ENCODE assay signal across 1 cellular context in the genomic region with DNA sequence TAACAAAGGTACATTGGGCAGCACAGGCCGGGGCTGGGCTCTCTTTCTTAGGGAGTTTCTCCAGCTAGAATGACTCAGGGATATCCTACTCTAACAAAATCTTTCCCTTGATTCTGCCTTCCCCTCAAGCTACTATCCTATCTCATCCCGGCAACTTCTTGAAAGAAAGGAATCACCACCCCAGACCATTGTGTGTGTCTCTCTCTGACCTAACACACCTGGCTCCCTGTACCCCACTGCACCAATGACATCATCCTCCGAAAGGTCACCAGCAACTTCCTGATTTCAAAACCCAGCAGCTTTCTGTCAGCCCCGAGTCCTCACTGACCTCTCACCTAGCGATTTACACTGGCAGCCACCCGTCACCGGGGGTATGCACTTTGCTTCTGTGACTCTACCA.
TF ChIP-seq lines count a peak whose summit lies in the region.

No MANE protein-coding gene starts in this region.

TF ChIP-seq in HepG2, 621 proteins besides CTCF, POLR2A, EP300 and RAD21 (continued from another document and continues in another):
- TF ChIP-seq, protein P1, sequence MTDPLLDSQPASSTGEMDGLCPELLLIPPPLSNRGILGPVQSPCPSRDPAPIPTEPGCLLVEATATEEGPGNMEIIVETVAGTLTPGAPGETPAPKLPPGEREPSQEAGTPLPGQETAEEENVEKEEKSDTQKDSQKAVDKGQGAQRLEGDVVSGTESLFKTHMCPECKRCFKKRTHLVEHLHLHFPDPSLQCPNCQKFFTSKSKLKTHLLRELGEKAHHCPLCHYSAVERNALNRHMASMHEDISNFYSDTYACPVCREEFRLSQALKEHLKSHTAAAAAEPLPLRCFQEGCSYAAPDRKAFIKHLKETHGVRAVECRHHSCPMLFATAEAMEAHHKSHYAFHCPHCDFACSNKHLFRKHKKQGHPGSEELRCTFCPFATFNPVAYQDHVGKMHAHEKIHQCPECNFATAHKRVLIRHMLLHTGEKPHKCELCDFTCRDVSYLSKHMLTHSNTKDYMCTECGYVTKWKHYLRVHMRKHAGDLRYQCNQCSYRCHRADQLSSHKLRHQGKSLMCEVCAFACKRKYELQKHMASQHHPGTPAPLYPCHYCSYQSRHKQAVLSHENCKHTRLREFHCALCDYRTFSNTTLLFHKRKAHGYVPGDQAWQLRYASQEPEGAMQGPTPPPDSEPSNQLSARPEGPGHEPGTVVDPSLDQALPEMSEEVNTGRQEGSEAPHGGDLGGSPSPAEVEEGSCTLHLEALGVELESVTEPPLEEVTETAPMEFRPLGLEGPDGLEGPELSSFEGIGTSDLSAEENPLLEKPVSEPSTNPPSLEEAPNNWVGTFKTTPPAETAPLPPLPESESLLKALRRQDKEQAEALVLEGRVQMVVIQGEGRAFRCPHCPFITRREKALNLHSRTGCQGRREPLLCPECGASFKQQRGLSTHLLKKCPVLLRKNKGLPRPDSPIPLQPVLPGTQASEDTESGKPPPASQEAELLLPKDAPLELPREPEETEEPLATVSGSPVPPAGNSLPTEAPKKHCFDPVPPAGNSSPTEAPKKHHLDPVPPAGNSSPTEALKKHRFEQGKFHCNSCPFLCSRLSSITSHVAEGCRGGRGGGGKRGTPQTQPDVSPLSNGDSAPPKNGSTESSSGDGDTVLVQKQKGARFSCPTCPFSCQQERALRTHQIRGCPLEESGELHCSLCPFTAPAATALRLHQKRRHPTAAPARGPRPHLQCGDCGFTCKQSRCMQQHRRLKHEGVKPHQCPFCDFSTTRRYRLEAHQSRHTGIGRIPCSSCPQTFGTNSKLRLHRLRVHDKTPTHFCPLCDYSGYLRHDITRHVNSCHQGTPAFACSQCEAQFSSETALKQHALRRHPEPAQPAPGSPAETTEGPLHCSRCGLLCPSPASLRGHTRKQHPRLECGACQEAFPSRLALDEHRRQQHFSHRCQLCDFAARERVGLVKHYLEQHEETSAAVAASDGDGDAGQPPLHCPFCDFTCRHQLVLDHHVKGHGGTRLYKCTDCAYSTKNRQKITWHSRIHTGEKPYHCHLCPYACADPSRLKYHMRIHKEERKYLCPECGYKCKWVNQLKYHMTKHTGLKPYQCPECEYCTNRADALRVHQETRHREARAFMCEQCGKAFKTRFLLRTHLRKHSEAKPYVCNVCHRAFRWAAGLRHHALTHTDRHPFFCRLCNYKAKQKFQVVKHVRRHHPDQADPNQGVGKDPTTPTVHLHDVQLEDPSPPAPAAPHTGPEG (CRISPR knock-in tag; IDR thresholded peaks at IDR 0.05) = no peak
- peak; percentile 53; the same call in 1 of the 2 replicates for TF ChIP-seq TBX2 (CRISPR knock-in tag; IDR thresholded peaks at IDR 0.05; ENCODE audit: borderline replicate concordance)
- TF ChIP-seq SMAD1 (CRISPR knock-in tag; IDR thresholded peaks at IDR 0.05; ENCODE audit: borderline replicate concordance, low read depth) = no peak
- TF ChIP-seq ZNF12 (CRISPR knock-in tag; IDR thresholded peaks at IDR 0.05) = no peak
- no peak for TF ChIP-seq SMAD3 (CRISPR knock-in tag; IDR thresholded peaks at IDR 0.05)
- TF ChIP-seq ZZZ3 (CRISPR knock-in tag; IDR thresholded peaks at IDR 0.05; ENCODE audit: borderline replicate concordance) = no peak
- TF ChIP-seq ZBTB21 (CRISPR knock-in tag; IDR thresholded peaks at IDR 0.05) = peak; percentile 89
- no peak for TF ChIP-seq IKZF4 (CRISPR knock-in tag; IDR thresholded peaks at IDR 0.05; ENCODE audit: borderline replicate concordance, low read depth, not compliant biosample characterization)
- TF ChIP-seq, protein P2, sequence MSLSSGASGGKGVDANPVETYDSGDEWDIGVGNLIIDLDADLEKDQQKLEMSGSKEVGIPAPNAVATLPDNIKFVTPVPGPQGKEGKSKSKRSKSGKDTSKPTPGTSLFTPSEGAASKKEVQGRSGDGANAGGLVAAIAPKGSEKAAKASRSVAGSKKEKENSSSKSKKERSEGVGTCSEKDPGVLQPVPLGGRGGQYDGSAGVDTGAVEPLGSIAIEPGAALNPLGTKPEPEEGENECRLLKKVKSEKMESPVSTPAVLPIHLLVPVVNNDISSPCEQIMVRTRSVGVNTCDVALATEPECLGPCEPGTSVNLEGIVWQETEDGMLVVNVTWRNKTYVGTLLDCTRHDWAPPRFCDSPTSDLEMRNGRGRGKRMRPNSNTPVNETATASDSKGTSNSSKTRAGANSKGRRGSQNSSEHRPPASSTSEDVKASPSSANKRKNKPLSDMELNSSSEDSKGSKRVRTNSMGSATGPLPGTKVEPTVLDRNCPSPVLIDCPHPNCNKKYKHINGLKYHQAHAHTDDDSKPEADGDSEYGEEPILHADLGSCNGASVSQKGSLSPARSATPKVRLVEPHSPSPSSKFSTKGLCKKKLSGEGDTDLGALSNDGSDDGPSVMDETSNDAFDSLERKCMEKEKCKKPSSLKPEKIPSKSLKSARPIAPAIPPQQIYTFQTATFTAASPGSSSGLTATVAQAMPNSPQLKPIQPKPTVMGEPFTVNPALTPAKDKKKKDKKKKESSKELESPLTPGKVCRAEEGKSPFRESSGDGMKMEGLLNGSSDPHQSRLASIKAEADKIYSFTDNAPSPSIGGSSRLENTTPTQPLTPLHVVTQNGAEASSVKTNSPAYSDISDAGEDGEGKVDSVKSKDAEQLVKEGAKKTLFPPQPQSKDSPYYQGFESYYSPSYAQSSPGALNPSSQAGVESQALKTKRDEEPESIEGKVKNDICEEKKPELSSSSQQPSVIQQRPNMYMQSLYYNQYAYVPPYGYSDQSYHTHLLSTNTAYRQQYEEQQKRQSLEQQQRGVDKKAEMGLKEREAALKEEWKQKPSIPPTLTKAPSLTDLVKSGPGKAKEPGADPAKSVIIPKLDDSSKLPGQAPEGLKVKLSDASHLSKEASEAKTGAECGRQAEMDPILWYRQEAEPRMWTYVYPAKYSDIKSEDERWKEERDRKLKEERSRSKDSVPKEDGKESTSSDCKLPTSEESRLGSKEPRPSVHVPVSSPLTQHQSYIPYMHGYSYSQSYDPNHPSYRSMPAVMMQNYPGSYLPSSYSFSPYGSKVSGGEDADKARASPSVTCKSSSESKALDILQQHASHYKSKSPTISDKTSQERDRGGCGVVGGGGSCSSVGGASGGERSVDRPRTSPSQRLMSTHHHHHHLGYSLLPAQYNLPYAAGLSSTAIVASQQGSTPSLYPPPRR (CRISPR knock-in tag; IDR thresholded peaks at IDR 0.05; ENCODE audit: borderline replicate concordance) = no peak
- TF ChIP-seq NR2F2 (IDR thresholded peaks at IDR 0.05; ENCODE audit: borderline replicate concordance, low read depth) = peak; percentile 63; the same call in 1 of the 2 replicates
- TF ChIP-seq NKX3-1 (CRISPR knock-in tag; IDR thresholded peaks at IDR 0.05) = no peak
- TF ChIP-seq, protein P3, sequence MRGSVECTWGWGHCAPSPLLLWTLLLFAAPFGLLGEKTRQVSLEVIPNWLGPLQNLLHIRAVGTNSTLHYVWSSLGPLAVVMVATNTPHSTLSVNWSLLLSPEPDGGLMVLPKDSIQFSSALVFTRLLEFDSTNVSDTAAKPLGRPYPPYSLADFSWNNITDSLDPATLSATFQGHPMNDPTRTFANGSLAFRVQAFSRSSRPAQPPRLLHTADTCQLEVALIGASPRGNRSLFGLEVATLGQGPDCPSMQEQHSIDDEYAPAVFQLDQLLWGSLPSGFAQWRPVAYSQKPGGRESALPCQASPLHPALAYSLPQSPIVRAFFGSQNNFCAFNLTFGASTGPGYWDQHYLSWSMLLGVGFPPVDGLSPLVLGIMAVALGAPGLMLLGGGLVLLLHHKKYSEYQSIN (CRISPR knock-in tag; IDR thresholded peaks at IDR 0.05; ENCODE audit: borderline replicate concordance) = no peak
- no peak for TF ChIP-seq ZNF709 (CRISPR knock-in tag; IDR thresholded peaks at IDR 0.05)
- TF ChIP-seq, protein P4, sequence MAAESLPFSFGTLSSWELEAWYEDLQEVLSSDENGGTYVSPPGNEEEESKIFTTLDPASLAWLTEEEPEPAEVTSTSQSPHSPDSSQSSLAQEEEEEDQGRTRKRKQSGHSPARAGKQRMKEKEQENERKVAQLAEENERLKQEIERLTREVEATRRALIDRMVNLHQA (CRISPR knock-in tag; IDR thresholded peaks at IDR 0.05) = no peak
- TF ChIP-seq SRSF1 (optimal IDR thresholded peaks at IDR 0.05; ENCODE audit: low read depth, low read length) = no peak
- no peak for TF ChIP-seq ZNF234 (CRISPR knock-in tag; conservative IDR thresholded peaks at IDR 0.05)
- TF ChIP-seq ZFY (CRISPR knock-in tag; IDR thresholded peaks at IDR 0.05) = no peak
- no peak for TF ChIP-seq ZNF10 (CRISPR knock-in tag; IDR thresholded peaks at IDR 0.05; ENCODE audit: borderline replicate concordance, low read depth)
- TF ChIP-seq TEAD2 (CRISPR knock-in tag; IDR thresholded peaks at IDR 0.05) = no peak
- no peak for TF ChIP-seq NCOA1 (CRISPR knock-in tag; IDR thresholded peaks at IDR 0.05)
- TF ChIP-seq STAG1 (CRISPR knock-in tag; IDR thresholded peaks at IDR 0.05) = no peak
- no peak for TF ChIP-seq TRIM24 (CRISPR knock-in tag; IDR thresholded peaks at IDR 0.05)
- no peak for TF ChIP-seq PAWR (CRISPR knock-in tag; IDR thresholded peaks at IDR 0.05; ENCODE audit: borderline replicate concordance)
- TF ChIP-seq, protein P5, sequence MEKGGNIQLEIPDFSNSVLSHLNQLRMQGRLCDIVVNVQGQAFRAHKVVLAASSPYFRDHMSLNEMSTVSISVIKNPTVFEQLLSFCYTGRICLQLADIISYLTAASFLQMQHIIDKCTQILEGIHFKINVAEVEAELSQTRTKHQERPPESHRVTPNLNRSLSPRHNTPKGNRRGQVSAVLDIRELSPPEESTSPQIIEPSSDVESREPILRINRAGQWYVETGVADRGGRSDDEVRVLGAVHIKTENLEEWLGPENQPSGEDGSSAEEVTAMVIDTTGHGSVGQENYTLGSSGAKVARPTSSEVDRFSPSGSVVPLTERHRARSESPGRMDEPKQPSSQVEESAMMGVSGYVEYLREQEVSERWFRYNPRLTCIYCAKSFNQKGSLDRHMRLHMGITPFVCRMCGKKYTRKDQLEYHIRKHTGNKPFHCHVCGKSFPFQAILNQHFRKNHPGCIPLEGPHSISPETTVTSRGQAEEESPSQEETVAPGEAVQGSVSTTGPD (CRISPR knock-in tag; IDR thresholded peaks at IDR 0.05) = no peak
- TF ChIP-seq ETV5 (CRISPR knock-in tag; IDR thresholded peaks at IDR 0.05; ENCODE audit: borderline replicate concordance) = peak; percentile 85; the same call in 1 of the 2 replicates
- TF ChIP-seq ZNF749 (CRISPR knock-in tag; IDR thresholded peaks at IDR 0.05; ENCODE audit: borderline replicate concordance) = no peak
- TF ChIP-seq ZNF652 (CRISPR knock-in tag; IDR thresholded peaks at IDR 0.05; ENCODE audit: borderline replicate concordance, low read depth) = no peak
- TF ChIP-seq CREB1 (IDR thresholded peaks at IDR 0.05) = peak; percentile 72
- TF ChIP-seq CREB1 (CRISPR knock-in tag; IDR thresholded peaks at IDR 0.05) = peak; percentile 68; the same call in 1 of the 2 replicates
- TF ChIP-seq ZNF570 (CRISPR knock-in tag; IDR thresholded peaks at IDR 0.05; ENCODE audit: borderline replicate concordance) = no peak
- TF ChIP-seq FOXJ3 (CRISPR knock-in tag; IDR thresholded peaks at IDR 0.05; ENCODE audit: borderline replicate concordance) = no peak
- TF ChIP-seq HOXD1 (CRISPR knock-in tag; IDR thresholded peaks at IDR 0.05) = no peak; the same call in 1 of the 2 replicates
- no peak for TF ChIP-seq KLF12 (CRISPR knock-in tag; IDR thresholded peaks at IDR 0.05; ENCODE audit: borderline replicate concordance)
- TF ChIP-seq TAF15 (IDR thresholded peaks at IDR 0.05; ENCODE audit: low read depth, low read length, poor library complexity, severe bottlenecking) = no peak
- peak; percentile 82 for TF ChIP-seq ZNF292 (CRISPR knock-in tag; IDR thresholded peaks at IDR 0.05; ENCODE audit: borderline replicate concordance, low read depth)
- TF ChIP-seq, protein P6, sequence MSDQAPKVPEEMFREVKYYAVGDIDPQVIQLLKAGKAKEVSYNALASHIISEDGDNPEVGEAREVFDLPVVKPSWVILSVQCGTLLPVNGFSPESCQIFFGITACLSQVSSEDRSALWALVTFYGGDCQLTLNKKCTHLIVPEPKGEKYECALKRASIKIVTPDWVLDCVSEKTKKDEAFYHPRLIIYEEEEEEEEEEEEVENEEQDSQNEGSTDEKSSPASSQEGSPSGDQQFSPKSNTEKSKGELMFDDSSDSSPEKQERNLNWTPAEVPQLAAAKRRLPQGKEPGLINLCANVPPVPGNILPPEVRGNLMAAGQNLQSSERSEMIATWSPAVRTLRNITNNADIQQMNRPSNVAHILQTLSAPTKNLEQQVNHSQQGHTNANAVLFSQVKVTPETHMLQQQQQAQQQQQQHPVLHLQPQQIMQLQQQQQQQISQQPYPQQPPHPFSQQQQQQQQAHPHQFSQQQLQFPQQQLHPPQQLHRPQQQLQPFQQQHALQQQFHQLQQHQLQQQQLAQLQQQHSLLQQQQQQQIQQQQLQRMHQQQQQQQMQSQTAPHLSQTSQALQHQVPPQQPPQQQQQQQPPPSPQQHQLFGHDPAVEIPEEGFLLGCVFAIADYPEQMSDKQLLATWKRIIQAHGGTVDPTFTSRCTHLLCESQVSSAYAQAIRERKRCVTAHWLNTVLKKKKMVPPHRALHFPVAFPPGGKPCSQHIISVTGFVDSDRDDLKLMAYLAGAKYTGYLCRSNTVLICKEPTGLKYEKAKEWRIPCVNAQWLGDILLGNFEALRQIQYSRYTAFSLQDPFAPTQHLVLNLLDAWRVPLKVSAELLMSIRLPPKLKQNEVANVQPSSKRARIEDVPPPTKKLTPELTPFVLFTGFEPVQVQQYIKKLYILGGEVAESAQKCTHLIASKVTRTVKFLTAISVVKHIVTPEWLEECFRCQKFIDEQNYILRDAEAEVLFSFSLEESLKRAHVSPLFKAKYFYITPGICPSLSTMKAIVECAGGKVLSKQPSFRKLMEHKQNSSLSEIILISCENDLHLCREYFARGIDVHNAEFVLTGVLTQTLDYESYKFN (CRISPR knock-in tag; conservative IDR thresholded peaks at IDR 0.05) = peak; percentile 75
- TF ChIP-seq U2AF1 (optimal IDR thresholded peaks at IDR 0.05; ENCODE audit: low read depth, low read length) = no peak
- TF ChIP-seq ZNF337 (CRISPR knock-in tag; IDR thresholded peaks at IDR 0.05; ENCODE audit: borderline replicate concordance, low read depth) = no peak
- no peak for TF ChIP-seq FOXM1 (CRISPR knock-in tag; IDR thresholded peaks at IDR 0.05)
- TF ChIP-seq GZF1 (CRISPR knock-in tag; IDR thresholded peaks at IDR 0.05) = no peak
- TF ChIP-seq MZF1 (CRISPR knock-in tag; IDR thresholded peaks at IDR 0.05; ENCODE audit: borderline replicate concordance) = no peak
- no peak for TF ChIP-seq ETV6 (CRISPR knock-in tag; conservative IDR thresholded peaks at IDR 0.05)
